In genomic region chr12:124411291-124411878, GRCh38 we compare ENCODE assay signal across 7 cellular contexts.
A peak's percentile ranks its signal among the peaks of the same experiment; 100 is the strongest.
DNase-seq lines count a peak whose midpoint lies in the region; ATAC-seq and TF ChIP-seq lines count a peak whose summit lies in the region.

No MANE protein-coding gene starts in this region.

- no peaks in the 10 kb centered on the region for H3K9me3 Mint-ChIP-seq in type B pancreatic cell
- H3K9me3 Mint-ChIP-seq in activated CD4-positive, alpha-beta T cell treated with anti-CD3 and anti-CD28 coated beads for 36 hours (ENCODE audit: low read depth) = no peaks in the 10 kb centered on the region

- DNase-seq in IMR-90 (peak; percentile 96), cardiac fibroblast (ENCODE audit: low read depth in 2 of 2) (peak; percentile 92 to 97), lower leg skin (ENCODE audit: low spot score in 2 of 2) (peak; percentile 75 to 96), type B pancreatic cell (ENCODE audit: extremely low spot score, unreplicated experiment) (no peak), NCI-H1694 treated with DMSO at 0.1 percent for 48 hours (lab: John Stamatoyannopoulos, UW) (no peak)
- no peak for DNase-seq in activated CD4-positive, alpha-beta T cell treated with anti-CD3 and anti-CD28 coated beads for 36 hours

- CTCF ChIA-PET in IMR-90 (lab: Yijun Ruan, JAX) = no interaction called here
- CTCF ChIA-PET in activated CD4-positive, alpha-beta T cell treated with anti-CD3 and anti-CD28 coated beads for 36 hours (lab: Charles Lee) = no interaction called here

- H4K20me1 ChIP-seq in IMR-90 (ENCODE audit: insufficient read depth, low read length) = peaks cover 9% of the 10 kb centered on the region

- TF ChIP-seq RAD21 in IMR-90 (IDR thresholded peaks at IDR 0.05; ENCODE audit: low read length) = peak; percentile 36

- peak overlapping the region; percentile 96 for H3K4ac ChIP-seq in IMR-90 (ENCODE audit: low read depth, low read length)

- H4K5ac ChIP-seq in IMR-90 (ENCODE audit: low read depth, low read length) = peak overlapping the region; percentile 68

- peaks cover 22% of the 10 kb centered on the region; the same call in 1 of the 2 replicates for H3K36me3 ChIP-seq in IMR-90 (ENCODE audit: control insufficient read depth, insufficient read depth, low read length)

- 0 out of 2 replicates have a peak overlapping the region, but pooled peaks have one; percentile 23 for H3K4me2 ChIP-seq in IMR-90 (ENCODE audit: low read depth, low read length)

- H2AFZ ChIP-seq in IMR-90 (replicated peaks; ENCODE audit: low read length, poor library complexity) = peak overlapping the region; percentile 93

- H3K14ac ChIP-seq in IMR-90 (replicated peaks; ENCODE audit: low read depth, low read length) = peak overlapping the region; percentile 38

- 20% methylated on average over 15 of the region's 25 CpGs; no CpG with 5 or more reads in 1 of the 2 experiments for WGBS in IMR-90 (ENCODE audit: extremely low coverage in 2 of 2, insufficient read length in 1 of 2), 2 experiments
- WGBS in lower leg skin, 2 donors = 45 to 49% methylated on average over 23 to 24 of the region's 25 CpGs

- H3K27ac Mint-ChIP-seq in type B pancreatic cell = peak overlapping the region; percentile 71
- no peak overlapping the region for H3K27ac Mint-ChIP-seq in activated CD4-positive, alpha-beta T cell treated with anti-CD3 and anti-CD28 coated beads for 36 hours

- peak overlapping the region; percentile 87 for H2BK120ac ChIP-seq in IMR-90 (ENCODE audit: low read depth, low read length)

- peak overlapping the region; percentile 44 for H3K4me3 Mint-ChIP-seq in type B pancreatic cell
- H3K4me3 Mint-ChIP-seq in activated CD4-positive, alpha-beta T cell treated with anti-CD3 and anti-CD28 coated beads for 36 hours = no peak overlapping the region

- H4K91ac ChIP-seq in IMR-90 (ENCODE audit: insufficient read depth, low read depth, low read length) = peak overlapping the region; percentile 95

- H3K4me1 ChIP-seq in IMR-90 (ENCODE audit: control insufficient read depth, insufficient read depth, low read length) = peaks cover 29% of the 10 kb centered on the region

- H3K27me3 ChIP-seq in IMR-90 (ENCODE audit: control insufficient read depth, insufficient read depth, low read length) = no peaks in the 10 kb centered on the region

- H2BK5ac ChIP-seq in IMR-90 (ENCODE audit: low read depth, low read length, poor library complexity, severe bottlenecking) = peak overlapping the region; percentile 94

- H3K79me1 ChIP-seq in IMR-90 (ENCODE audit: low read depth in 1 of 2, low read length in 2 of 2) = peaks cover 27 to 93% of the 10 kb centered on the region in 2 experiments

- peak overlapping the region; percentile 62; the same call in 1 of the 2 replicates for H3K23ac ChIP-seq in IMR-90 (ENCODE audit: low read depth, low read length)

- peak overlapping the region; percentile 98 for H2AK9ac ChIP-seq in IMR-90 (replicated peaks; ENCODE audit: low read depth, low read length, poor library complexity)

- no peak for TF ChIP-seq CTCF in IMR-90 (conservative IDR thresholded peaks at IDR 0.05; ENCODE audit: low read depth, low read length)
- no peak for TF ChIP-seq CTCF in cardiac fibroblast (IDR thresholded peaks at IDR 0.05; ENCODE audit: low read depth, low read length)
- no peak for TF ChIP-seq CTCF in lower leg skin (IDR thresholded peaks at IDR 0.05)
- TF ChIP-seq CTCF in type B pancreatic cell (conservative IDR thresholded peaks at IDR 0.05) = no peak

- H4K8ac ChIP-seq in IMR-90 (ENCODE audit: low read depth in 2 of 2, low read length in 2 of 2) = peak overlapping the region; percentile 46 to 97

- H3K56ac ChIP-seq in IMR-90 (ENCODE audit: extremely low read depth, insufficient read depth, low read length) = peak overlapping the region; percentile 50

- TF ChIP-seq POLR2A in IMR-90 (IDR thresholded peaks at IDR 0.05; ENCODE audit: low read depth, low read length) (no peak; the same call in 1 of the 2 replicates), lower leg skin (IDR thresholded peaks at IDR 0.05) (no peak)

- no peaks in the 10 kb centered on the region for H3K27me3 Mint-ChIP-seq in type B pancreatic cell
- H3K27me3 Mint-ChIP-seq in activated CD4-positive, alpha-beta T cell treated with anti-CD3 and anti-CD28 coated beads for 36 hours = no peaks in the 10 kb centered on the region

- H3K36me3 Mint-ChIP-seq in type B pancreatic cell = peaks cover 5% of the 10 kb centered on the region
- peaks cover 4% of the 10 kb centered on the region for H3K36me3 Mint-ChIP-seq in activated CD4-positive, alpha-beta T cell treated with anti-CD3 and anti-CD28 coated beads for 36 hours (ENCODE audit: low read depth)

- peak overlapping the region; percentile 98 for H2AK5ac ChIP-seq in IMR-90 (ENCODE audit: low read depth, low read length)

- no TSS peak for BruUV-seq in IMR-90 (replicated peaks; lab: Mats Ljungman, UMichigan)

- intact Hi-C loops in IMR-90 (cut with micrococcal nuclease) = no loop called here
- intact Hi-C loops in lower leg skin (cut with DNase I; ENCODE audit: low total_unique reads) = no loop called here
- intact Hi-C loops in activated CD4-positive, alpha-beta T cell treated with anti-CD3 and anti-CD28 coated beads for 36 hours (cut with DNase I, micrococcal nuclease) = no loop called here

- H3K4me1 Mint-ChIP-seq in type B pancreatic cell (ENCODE audit: unreplicated experiment) = peaks cover 29% of the 10 kb centered on the region
- no peaks in the 10 kb centered on the region for H3K4me1 Mint-ChIP-seq in activated CD4-positive, alpha-beta T cell treated with anti-CD3 and anti-CD28 coated beads for 36 hours

- in situ Hi-C loops in IMR-90 (cut with MboI; ENCODE audit: low sequenced_read_pairs) = no loop called here

- H2BK20ac ChIP-seq in IMR-90 (ENCODE audit: low read depth, low read length) = peak overlapping the region; percentile 84

- POLR2A ChIA-PET in IMR-90 (lab: Charles Lee; ENCODE audit: unreplicated experiment) = interaction anchor here (0.7 kb wide), 1 partner anchor 354 kb away, joined by 3 read pairs; no protein-coding TSS in a partner anchor
- POLR2A ChIA-PET in activated CD4-positive, alpha-beta T cell treated with anti-CD3 and anti-CD28 coated beads for 36 hours (lab: Charles Lee) = no interaction called here

- dilution Hi-C loops in IMR-90 (cut with HindIII; ENCODE audit: low sequenced_read_pairs, unreplicated experiment) = no loop called here

- H3K9me3 ChIP-seq in IMR-90 (ENCODE audit: control insufficient read depth, insufficient read depth, low read length) = no peaks in the 10 kb centered on the region

- peaks cover 16% of the 10 kb centered on the region for H3K9me1 ChIP-seq in IMR-90 (ENCODE audit: insufficient read depth, low read length)

- peak overlapping the region; percentile 41 for H3K9ac ChIP-seq in IMR-90 (ENCODE audit: low read depth, low read length)

- peak overlapping the region; percentile 75 for H3K18ac ChIP-seq in IMR-90 (ENCODE audit: low read depth, low read length)

- H3K4me3 ChIP-seq in IMR-90 (ENCODE audit: insufficient read depth, low read depth, low read length) = no peak overlapping the region
- H3K4me3 ChIP-seq in cardiac fibroblast (replicated peaks in 1 of 2; ENCODE audit: low read depth in 2 of 2, low read length in 2 of 2) = no peak overlapping the region
- no peak overlapping the region for H3K4me3 ChIP-seq in lower leg skin (ENCODE audit: low read depth, poor library complexity, severe bottlenecking)

- ATAC-seq in IMR-90 (ENCODE audit: low read depth) (peak; percentile 94), HG03159 (IDR thresholded peaks at IDR 0.05; ENCODE audit: unreplicated experiment) (no peak)
- ATAC-seq in activated CD4-positive, alpha-beta T cell treated with anti-CD3 and anti-CD28 coated beads for 36 hours = no peak

- peak overlapping the region; percentile 59; the same call in 2 of the 3 replicates for H2BK15ac ChIP-seq in IMR-90 (ENCODE audit: low read depth, low read length)

- peak overlapping the region; percentile 69 for H3K27ac ChIP-seq in IMR-90 (ENCODE audit: insufficient read depth, low read length)

TF ChIP-seq in IMR-90, 13 proteins besides CTCF, POLR2A, EP300 and RAD21:
- no peak for TF ChIP-seq ELK1 (IDR thresholded peaks at IDR 0.05; ENCODE audit: borderline replicate concordance, low read depth, low read length)
- TF ChIP-seq FOS (IDR thresholded peaks at IDR 0.05; ENCODE audit: low read depth, low read length) = peak; percentile 96
- peak; percentile 36; the same call in 1 of the 2 replicates for TF ChIP-seq NFE2L2 (IDR thresholded peaks at IDR 0.05; ENCODE audit: low read depth, low read length)
- TF ChIP-seq MAZ (IDR thresholded peaks at IDR 0.05; ENCODE audit: borderline replicate concordance, low read depth, low read length) = peak; percentile 88
- TF ChIP-seq RFX5 (IDR thresholded peaks at IDR 0.05; ENCODE audit: low read depth, low read length) = no peak
- 0 out of 2 replicates have a peak, but pooled peaks have one; percentile 5 for TF ChIP-seq MAFK (IDR thresholded peaks at IDR 0.05; ENCODE audit: low read depth, low read length)
- TF ChIP-seq RCOR1 (IDR thresholded peaks at IDR 0.05; ENCODE audit: insufficient replicate concordance, low read length) = peak; percentile 68
- 0 out of 2 replicates have a peak, but pooled peaks have one; percentile 2 for TF ChIP-seq USF2 (IDR thresholded peaks at IDR 0.05; ENCODE audit: low read depth, low read length)
- TF ChIP-seq MXI1 (IDR thresholded peaks at IDR 0.05; ENCODE audit: borderline replicate concordance, low read depth, low read length) = peak; percentile 29; the same call in 1 of the 2 replicates
- TF ChIP-seq CEBPB (IDR thresholded peaks at IDR 0.05; ENCODE audit: low read depth, low read length) = peak; percentile 99
- TF ChIP-seq SMC3 (IDR thresholded peaks at IDR 0.05; ENCODE audit: low read depth, low read length) = no peak; the same call in 1 of the 2 replicates

Comparison
In these comparisons a context has a peak if more than half of its experiments do, and no peak if none do; other contexts are left out.
1. DNase-seq: peak in IMR-90 (single experiment), cardiac fibroblast (2 of 2) and lower leg skin (2 of 2); none in type B pancreatic cell (single experiment), NCI-H1694 treated with DMSO at 0.1 percent for 48 hours (single experiment) and activated CD4-positive, alpha-beta T cell treated with anti-CD3 and anti-CD28 coated beads for 36 hours (single experiment).